ENCODE assay signal across 9 cellular contexts in genomic region chr19:47280183-47280797, GRCh38. TPM values are rescaled to one million over a fixed set of nuclear protein-coding genes. Genes with fewer than 3 reads are reported as not detected.
DNase-seq lines count a peak whose midpoint lies in the region; ATAC-seq, FAIRE-seq and TF ChIP-seq lines count a peak whose summit lies in the region.
"Had no signal": no experiment of that assay in that cellular context is flagged by ENCODE, and none has a peak within 500 bp of the region (broad histone marks: within the 10 kb centered on the region; RNA-seq: fewer than 3 reads in every experiment).

No MANE protein-coding gene starts in this region.

- H2AFZ ChIP-seq in HepG2 (ENCODE audit: low read length): no peak overlapping the region

- peaks cover 9% of the 10 kb centered on the region for H3F3A ChIP-seq in DOHH2 (ENCODE audit: control insufficient read depth, insufficient read depth)

- intact Hi-C loops in HepG2 (cut with micrococcal nuclease; ENCODE audit: unreplicated experiment): no loop called here
- intact Hi-C loops in posterior vena cava (cut with DNase I): loop anchor here in 1 of 2 donors (5.0 to 10.0 kb wide), 2 partner anchors 112 to 425 kb away; no protein-coding TSS in a partner anchor

- H4K20me1 ChIP-seq in DOHH2 (ENCODE audit: control insufficient read depth, insufficient read depth, low read depth, low read length) (no peaks in the 10 kb centered on the region; the same call in 1 of the 2 replicates), HepG2 (ENCODE audit: insufficient read depth, low read length) (peaks cover 3% of the 10 kb centered on the region; the same call in 1 of the 2 replicates)

- H3K4me3 ChIP-seq in DOHH2 (ENCODE audit: low read length) (no peak overlapping the region), HepG2 (replicated peaks in 1 of 3; ENCODE audit: insufficient read depth in 1 of 3, low read depth in 2 of 3, low read length in 3 of 3) (no peak overlapping the region), upper lobe of left lung (no peak overlapping the region)

- H3K79me2 ChIP-seq in DOHH2 (ENCODE audit: control insufficient read depth, low read length): peaks cover 12% of the 10 kb centered on the region
- no peaks in the 10 kb centered on the region for H3K79me2 ChIP-seq in HepG2 (ENCODE audit: insufficient read depth, low read length)

- H3K27me3 ChIP-seq in DOHH2 (ENCODE audit: control insufficient read depth, low read length) (no peaks in the 10 kb centered on the region), HepG2 (ENCODE audit: control insufficient read depth in 1 of 2, insufficient read depth in 2 of 2, low read length in 2 of 2) (no peaks in the 10 kb centered on the region), upper lobe of left lung (no peaks in the 10 kb centered on the region)

- no TSS peak for BruUV-seq in HepG2 (replicated peaks; lab: Mats Ljungman, UMichigan)

- H3K9me3 Mint-ChIP-seq in activated T-helper 17 cell treated with anti-CD3 and anti-CD28 coated beads, Interleukin-2, amount 50 U/mL, for 72 hours: no peaks in the 10 kb centered on the region

- H3K27me3 Mint-ChIP-seq in activated T-helper 17 cell treated with anti-CD3 and anti-CD28 coated beads, Interleukin-2, amount 50 U/mL, for 72 hours: no peaks in the 10 kb centered on the region

- H3K9me3 ChIP-seq in DOHH2 (ENCODE audit: control insufficient read depth, insufficient read depth, low read length) (no peaks in the 10 kb centered on the region), HepG2 (ENCODE audit: low read length) (no peaks in the 10 kb centered on the region), upper lobe of left lung (no peaks in the 10 kb centered on the region)

- H3K27ac Mint-ChIP-seq in activated T-helper 17 cell treated with anti-CD3 and anti-CD28 coated beads, Interleukin-2, amount 50 U/mL, for 72 hours: no peak overlapping the region

- TF ChIP-seq EP300 in HepG2 (IDR thresholded peaks at IDR 0.05; ENCODE audit: low read depth in 2 of 2, low read length in 2 of 2): no peak
- TF ChIP-seq EP300 in HepG2 (CRISPR knock-in tag; IDR thresholded peaks at IDR 0.05; ENCODE audit: borderline replicate concordance): no peak
- TF ChIP-seq EP300 in upper lobe of left lung (IDR thresholded peaks at IDR 0.05): no peak

- POLR2A ChIA-PET in HepG2 (lab: Yijun Ruan, JAX): interaction anchor here (0.7 kb wide), 1 partner anchor 334 kb away, joined by 3 read pairs; no protein-coding TSS in a partner anchor

- CTCF ChIA-PET in HepG2 (lab: Yijun Ruan, JAX; ENCODE audit: low intra/inter-chr PET ratio, low total read pairs): no interaction called here

- peaks cover 7% of the 10 kb centered on the region; the same call in 1 of the 2 replicates for H3K36me3 ChIP-seq in DOHH2 (ENCODE audit: control insufficient read depth, low read length)
- no peaks in the 10 kb centered on the region for H3K36me3 ChIP-seq in HepG2 (replicated peaks in 1 of 2; ENCODE audit: control insufficient read depth in 1 of 2, insufficient read depth in 2 of 2, low read length in 2 of 2)
- H3K36me3 ChIP-seq in upper lobe of left lung: no peaks in the 10 kb centered on the region

- no peak overlapping the region for H3K4me3 Mint-ChIP-seq in activated T-helper 17 cell treated with anti-CD3 and anti-CD28 coated beads, Interleukin-2, amount 50 U/mL, for 72 hours

- no peak overlapping the region for H3K9ac ChIP-seq in HepG2 (ENCODE audit: insufficient read depth, low read depth, low read length)

- H3K4me1 ChIP-seq in DOHH2 (ENCODE audit: control insufficient read depth, low read length) (peaks cover 53% of the 10 kb centered on the region), HepG2 (ENCODE audit: insufficient read depth, low read length) (peaks cover 13% of the 10 kb centered on the region), upper lobe of left lung (peaks cover 12 to 16% (median 14%) of the 10 kb centered on the region in 4 donors)

- H3K27ac ChIP-seq in DOHH2 (ENCODE audit: low read depth, low read length) (no peak overlapping the region), HepG2 (ENCODE audit: extremely low read length, insufficient read depth, low read length) (no peak overlapping the region), upper lobe of left lung (no peak overlapping the region)

- no peak for TF ChIP-seq POLR2A in HepG2 (IDR thresholded peaks at IDR 0.05; ENCODE audit: insufficient read depth in 1 of 2, low read depth in 2 of 2, low read length in 2 of 2)
- TF ChIP-seq POLR2A in upper lobe of left lung (IDR thresholded peaks at IDR 0.05): no peak

- DNase-seq in NCI-H460 (ENCODE audit: extremely low read depth, low read depth) (peak; percentile 27), HepG2 (ENCODE audit: low spot score) (peak; percentile 42), upper lobe of left lung (no peak), NCI-H2171 treated with DMSO at 0.1 percent for 48 hours (lab: John Stamatoyannopoulos, UW) (no peak), frontal cortex (ENCODE audit: low spot score in 2 of 2) (no peak), posterior vena cava (ENCODE audit: low spot score) (no peak)

- FAIRE-seq in HepG2 (lab: Jason Lieb, UNC): no peak
- no peak for FAIRE-seq in frontal cortex (lab: Jason Lieb, UNC)
- FAIRE-seq: islet of Langerhans had no signal

- TF ChIP-seq CTCF in DOHH2 (IDR thresholded peaks at IDR 0.05; ENCODE audit: low read depth, low read length, poor library complexity, severe bottlenecking): peak; percentile 72
- peak; percentile 68 for TF ChIP-seq CTCF in HepG2 (CRISPR knock-in tag; IDR thresholded peaks at IDR 0.05)
- peak in 5 of 6 experiments; percentile 10 to 33 (median 29) for TF ChIP-seq CTCF in upper lobe of left lung (IDR thresholded peaks at IDR 0.05)

- H3K9me2 ChIP-seq in DOHH2 (replicated peaks; ENCODE audit: control insufficient read depth, low read length): no peaks in the 10 kb centered on the region

- in situ Hi-C loops in HepG2 (cut with HindIII; ENCODE audit: extremely low pct_ligation_motif_present, low pct_unique_long_range_greater_than_20kb): no loop called here

- H3K4me1 Mint-ChIP-seq in activated T-helper 17 cell treated with anti-CD3 and anti-CD28 coated beads, Interleukin-2, amount 50 U/mL, for 72 hours: peaks cover 12% of the 10 kb centered on the region

- TF ChIP-seq RAD21 in HepG2 (CRISPR knock-in tag; IDR thresholded peaks at IDR 0.05): 0 out of 2 replicates have a peak, but pooled peaks have one; percentile 11

- no peak overlapping the region for H3K4me2 ChIP-seq in DOHH2 (ENCODE audit: low read length)
- H3K4me2 ChIP-seq in HepG2 (ENCODE audit: low read depth, low read length): no peak overlapping the region

- WGBS in HepG2 (ENCODE audit: low lambda C conversion rate): 78% methylated on average over 13 of the region's 13 CpGs
- 81 to 92% methylated on average over 13 of the region's 13 CpGs for WGBS in upper lobe of left lung, 2 donors

- ATAC-seq in activated T-helper 17 cell treated with anti-CD3 and anti-CD28 coated beads, Interleukin-2, amount 50 U/mL, for 72 hours (replicated peaks): peak; percentile 68
- ATAC-seq in HepG2 (peak; percentile 64), upper lobe of left lung (ENCODE audit: low FRiP score in 2 of 2) (no peak)

- H3K36me3 Mint-ChIP-seq in activated T-helper 17 cell treated with anti-CD3 and anti-CD28 coated beads, Interleukin-2, amount 50 U/mL, for 72 hours (ENCODE audit: low read depth): peaks cover 18% of the 10 kb centered on the region

RNA-seq across cellular contexts. Expression of gene INAFM1, which starts 5.6 kb away (rescaled TPM):
- total RNA-seq in NCI-H460 (2014; rRNA removed; shearing (Covaris generic)): 1.7 TPM in 2 replicates
- 1.9 and 3.3 TPM in 2 replicates for polyA plus RNA-seq in NCI-H460 (2014; cell fraction: nucleus; rRNA removed)
- total RNA-seq in activated T-helper 17 cell treated with anti-CD3 and anti-CD28 coated beads, Interleukin-2, amount 50 U/mL, for 72 hours: 10 to 100 TPM; 12.9 to 21.6 TPM
- 1.00 and 1.9 TPM in 2 replicates for total RNA-seq in HepG2 (2016; rRNA removed; fragmentation: Illumina TruSeq; extraction: Trizol)
- 0.81 and 1.1 TPM in 2 replicates for total RNA-seq in HepG2 (2016; cell fraction: cytosol; rRNA removed; fragmentation: Illumina TruSeq; extraction: Trizol; ENCODE audit: low read depth)
- 1.1 and 1.8 TPM in 2 replicates for total RNA-seq in HepG2 (2016; cell fraction: insoluble cytoplasmic fraction; rRNA removed; fragmentation: Illumina TruSeq; extraction: Trizol)
- 1.0 and 1.2 TPM in 2 replicates for total RNA-seq in HepG2 (2016; cell fraction: membrane; rRNA removed; fragmentation: Illumina TruSeq; extraction: Trizol)
- total RNA-seq in HepG2 (2016; cell fraction: nucleus; rRNA removed; fragmentation: Illumina TruSeq; extraction: Trizol): 0.78 and 1.0 TPM in 2 replicates
- 0.88 and 1.3 TPM in 2 replicates for polyA plus RNA-seq in HepG2 (2011; rRNA removed)
- 0.60 and 0.93 TPM in 2 replicates for polyA plus RNA-seq in HepG2 (2011; cell fraction: cytosol; rRNA removed)
- polyA plus RNA-seq in HepG2 (2011; cell fraction: nucleus; rRNA removed): 5.3 and 5.5 TPM in 2 replicates
- 2.8 and 3.1 TPM in 2 replicates for polyA plus RNA-seq in HepG2 (2012)
- polyA plus RNA-seq in HepG2 (2016; cell fraction: cytosol; fragmentation: Illumina TruSeq; extraction: Trizol; ENCODE audit: low read depth): 2.2 and 2.5 TPM in 2 replicates
- 1.8 and 2.4 TPM in 2 replicates for polyA plus RNA-seq in HepG2 (2016; cell fraction: insoluble cytoplasmic fraction; fragmentation: Illumina TruSeq; extraction: Trizol; ENCODE audit: low read depth)
- 1.7 and 2.2 TPM in 2 replicates for polyA plus RNA-seq in HepG2 (2016; cell fraction: membrane; fragmentation: Illumina TruSeq; extraction: Trizol; ENCODE audit: low read depth)
- polyA plus RNA-seq in HepG2 (2016; cell fraction: nucleus; fragmentation: Illumina TruSeq; extraction: Trizol; ENCODE audit: insufficient read depth, low read depth): 4.5 and 6.9 TPM in 2 replicates
- polyA minus RNA-seq in HepG2 (2011; rRNA and poly(A)+ RNA removed; ENCODE audit: low replicate concordance): 0.35 and 1.3 TPM in 2 replicates
- polyA minus RNA-seq in HepG2 (2011; cell fraction: cytosol; rRNA and poly(A)+ RNA removed): 1.2 and 1.5 TPM in 2 replicates
- 0.99 and 1.4 TPM in 2 replicates for polyA minus RNA-seq in HepG2 (2011; cell fraction: nucleus; rRNA and poly(A)+ RNA removed)
- total RNA-seq in upper lobe of left lung: 10 to 100 TPM in 4 of 6 donors, 1 to 10 TPM in 1, under 1 TPM in 1; 0.59 to 28.3 (median 22.4) TPM
- total RNA-seq in frontal cortex: 4.1 TPM
- total RNA-seq in posterior vena cava: 10 to 100 TPM; 28.2 to 38.6 TPM

RNA-seq across cellular contexts. Expression of gene CCDC9, which starts 24.0 kb away (rescaled TPM):
- 6.0 and 6.1 TPM in 2 replicates for total RNA-seq in NCI-H460 (2014; rRNA removed; shearing (Covaris generic))
- 9.7 and 14.5 TPM in 2 replicates for polyA plus RNA-seq in NCI-H460 (2014; cell fraction: nucleus; rRNA removed)
- 10 to 100 TPM; 38.9 to 44.6 TPM for total RNA-seq in activated T-helper 17 cell treated with anti-CD3 and anti-CD28 coated beads, Interleukin-2, amount 50 U/mL, for 72 hours
- 5.9 and 6.3 TPM in 2 replicates for total RNA-seq in HepG2 (2016; rRNA removed; fragmentation: Illumina TruSeq; extraction: Trizol)
- 3.4 and 3.5 TPM in 2 replicates for total RNA-seq in HepG2 (2016; cell fraction: cytosol; rRNA removed; fragmentation: Illumina TruSeq; extraction: Trizol; ENCODE audit: low read depth)
- 3.8 and 7.1 TPM in 2 replicates for total RNA-seq in HepG2 (2016; cell fraction: insoluble cytoplasmic fraction; rRNA removed; fragmentation: Illumina TruSeq; extraction: Trizol)
- 4.5 and 5.0 TPM in 2 replicates for total RNA-seq in HepG2 (2016; cell fraction: membrane; rRNA removed; fragmentation: Illumina TruSeq; extraction: Trizol)
- total RNA-seq in HepG2 (2016; cell fraction: nucleus; rRNA removed; fragmentation: Illumina TruSeq; extraction: Trizol): 4.4 and 5.5 TPM in 2 replicates
- polyA plus RNA-seq in HepG2 (2011; rRNA removed): 2.9 and 3.0 TPM in 2 replicates
- 2.1 and 2.2 TPM in 2 replicates for polyA plus RNA-seq in HepG2 (2011; cell fraction: cytosol; rRNA removed)
- 10.1 and 11.8 TPM in 2 replicates for polyA plus RNA-seq in HepG2 (2011; cell fraction: nucleus; rRNA removed)
- 10.0 TPM in 2 replicates for polyA plus RNA-seq in HepG2 (2012)
- 1.6 and 1.8 TPM in 2 replicates for polyA plus RNA-seq in HepG2 (2016; cell fraction: cytosol; fragmentation: Illumina TruSeq; extraction: Trizol; ENCODE audit: low read depth)
- polyA plus RNA-seq in HepG2 (2016; cell fraction: insoluble cytoplasmic fraction; fragmentation: Illumina TruSeq; extraction: Trizol; ENCODE audit: low read depth): 9.0 and 10.3 TPM in 2 replicates
- 3.6 and 3.9 TPM in 2 replicates for polyA plus RNA-seq in HepG2 (2016; cell fraction: membrane; fragmentation: Illumina TruSeq; extraction: Trizol; ENCODE audit: low read depth)
- polyA plus RNA-seq in HepG2 (2016; cell fraction: nucleus; fragmentation: Illumina TruSeq; extraction: Trizol; ENCODE audit: insufficient read depth, low read depth): 22.8 and 25.7 TPM in 2 replicates
- polyA minus RNA-seq in HepG2 (2011; rRNA and poly(A)+ RNA removed; ENCODE audit: low replicate concordance): 1.8 and 6.2 TPM in 2 replicates
- polyA minus RNA-seq in HepG2 (2011; cell fraction: cytosol; rRNA and poly(A)+ RNA removed): 0.99 and 1.7 TPM in 2 replicates
- polyA minus RNA-seq in HepG2 (2011; cell fraction: nucleus; rRNA and poly(A)+ RNA removed): 6.3 and 7.5 TPM in 2 replicates
- 10 to 100 TPM; 18.2 to 91.1 (median 35.0) TPM for total RNA-seq in upper lobe of left lung
- total RNA-seq in frontal cortex: 2.4 TPM
- total RNA-seq in posterior vena cava: 10 to 100 TPM; 31.6 to 33.5 TPM

RNA-seq across cellular contexts. Expression of gene C5AR1, which starts 29.4 kb away (rescaled TPM):
- 7.1 and 8.0 TPM in 2 replicates for total RNA-seq in NCI-H460 (2014; rRNA removed; shearing (Covaris generic))
- 4.3 and 5.4 TPM in 2 replicates for polyA plus RNA-seq in NCI-H460 (2014; cell fraction: nucleus; rRNA removed)
- total RNA-seq in activated T-helper 17 cell treated with anti-CD3 and anti-CD28 coated beads, Interleukin-2, amount 50 U/mL, for 72 hours: 1 to 10 TPM in 1 of 2 donors, under 1 TPM in 1; 0.85 to 2.4 TPM
- 0.07 TPM in 1 of 2 replicates, not detected in the other for total RNA-seq in HepG2 (2016; rRNA removed; fragmentation: Illumina TruSeq; extraction: Trizol)
- 0.71 TPM in 1 of 2 replicates, not detected in the other for total RNA-seq in HepG2 (2016; cell fraction: cytosol; rRNA removed; fragmentation: Illumina TruSeq; extraction: Trizol; ENCODE audit: low read depth)
- 0.15 TPM in 1 of 2 replicates, not detected in the other for total RNA-seq in HepG2 (2016; cell fraction: insoluble cytoplasmic fraction; rRNA removed; fragmentation: Illumina TruSeq; extraction: Trizol)
- total RNA-seq in HepG2 (2016; cell fraction: membrane; rRNA removed; fragmentation: Illumina TruSeq; extraction: Trizol): 0.07 TPM in 1 of 2 replicates, not detected in the other
- total RNA-seq in HepG2 (2016; cell fraction: nucleus; rRNA removed; fragmentation: Illumina TruSeq; extraction: Trizol): not detected in 2 replicates
- 1.6 and 3.9 TPM in 2 replicates for polyA plus RNA-seq in HepG2 (2011; rRNA removed)
- polyA plus RNA-seq in HepG2 (2011; cell fraction: cytosol; rRNA removed): 0.85 and 2.3 TPM in 2 replicates
- 0.59 and 1.6 TPM in 2 replicates for polyA plus RNA-seq in HepG2 (2011; cell fraction: nucleus; rRNA removed)
- 4.2 and 10.7 TPM in 2 replicates for polyA plus RNA-seq in HepG2 (2012)
- not detected in 2 replicates for polyA plus RNA-seq in HepG2 (2016; cell fraction: cytosol; fragmentation: Illumina TruSeq; extraction: Trizol; ENCODE audit: low read depth)
- 0.44 TPM in 1 of 2 replicates, not detected in the other for polyA plus RNA-seq in HepG2 (2016; cell fraction: insoluble cytoplasmic fraction; fragmentation: Illumina TruSeq; extraction: Trizol; ENCODE audit: low read depth)
- 0.09 TPM in 1 of 2 replicates, not detected in the other for polyA plus RNA-seq in HepG2 (2016; cell fraction: membrane; fragmentation: Illumina TruSeq; extraction: Trizol; ENCODE audit: low read depth)
- 0.45 and 1.1 TPM in 2 replicates for polyA plus RNA-seq in HepG2 (2016; cell fraction: nucleus; fragmentation: Illumina TruSeq; extraction: Trizol; ENCODE audit: insufficient read depth, low read depth)
- polyA minus RNA-seq in HepG2 (2011; rRNA and poly(A)+ RNA removed; ENCODE audit: low replicate concordance): 2.5 and 3.0 TPM in 2 replicates
- polyA minus RNA-seq in HepG2 (2011; cell fraction: cytosol; rRNA and poly(A)+ RNA removed): 1.8 and 2.6 TPM in 2 replicates
- 0.39 and 0.75 TPM in 2 replicates for polyA minus RNA-seq in HepG2 (2011; cell fraction: nucleus; rRNA and poly(A)+ RNA removed)
- 10 to 100 TPM; 20.3 to 87.3 (median 45.1) TPM for total RNA-seq in upper lobe of left lung
- under 0.01 TPM for total RNA-seq in frontal cortex
- 10 to 100 TPM; 30.6 to 33.4 TPM for total RNA-seq in posterior vena cava

RNA-seq across cellular contexts. Expression of gene BBC3, which starts 49.3 kb away (rescaled TPM):
- 6.9 and 9.5 TPM in 2 replicates for total RNA-seq in NCI-H460 (2014; rRNA removed; shearing (Covaris generic))
- polyA plus RNA-seq in NCI-H460 (2014; cell fraction: nucleus; rRNA removed): 9.6 and 10.5 TPM in 2 replicates
- 10 to 100 TPM; 18.7 to 41.9 TPM for total RNA-seq in activated T-helper 17 cell treated with anti-CD3 and anti-CD28 coated beads, Interleukin-2, amount 50 U/mL, for 72 hours
- 5.8 and 8.8 TPM in 2 replicates for total RNA-seq in HepG2 (2016; rRNA removed; fragmentation: Illumina TruSeq; extraction: Trizol)
- 3.1 and 3.4 TPM in 2 replicates for total RNA-seq in HepG2 (2016; cell fraction: cytosol; rRNA removed; fragmentation: Illumina TruSeq; extraction: Trizol; ENCODE audit: low read depth)
- 5.9 and 8.8 TPM in 2 replicates for total RNA-seq in HepG2 (2016; cell fraction: insoluble cytoplasmic fraction; rRNA removed; fragmentation: Illumina TruSeq; extraction: Trizol)
- total RNA-seq in HepG2 (2016; cell fraction: membrane; rRNA removed; fragmentation: Illumina TruSeq; extraction: Trizol): 6.6 and 7.4 TPM in 2 replicates
- 4.6 and 5.1 TPM in 2 replicates for total RNA-seq in HepG2 (2016; cell fraction: nucleus; rRNA removed; fragmentation: Illumina TruSeq; extraction: Trizol)
- 6.1 and 11.1 TPM in 2 replicates for polyA plus RNA-seq in HepG2 (2011; rRNA removed)
- polyA plus RNA-seq in HepG2 (2011; cell fraction: cytosol; rRNA removed): 7.0 and 10.6 TPM in 2 replicates
- 18.7 and 18.8 TPM in 2 replicates for polyA plus RNA-seq in HepG2 (2011; cell fraction: nucleus; rRNA removed)
- polyA plus RNA-seq in HepG2 (2012): 7.0 and 13.6 TPM in 2 replicates
- polyA plus RNA-seq in HepG2 (2016; cell fraction: cytosol; fragmentation: Illumina TruSeq; extraction: Trizol; ENCODE audit: low read depth): 1.8 and 1.9 TPM in 2 replicates
- 9.2 and 11.0 TPM in 2 replicates for polyA plus RNA-seq in HepG2 (2016; cell fraction: insoluble cytoplasmic fraction; fragmentation: Illumina TruSeq; extraction: Trizol; ENCODE audit: low read depth)
- 5.1 and 5.2 TPM in 2 replicates for polyA plus RNA-seq in HepG2 (2016; cell fraction: membrane; fragmentation: Illumina TruSeq; extraction: Trizol; ENCODE audit: low read depth)
- polyA plus RNA-seq in HepG2 (2016; cell fraction: nucleus; fragmentation: Illumina TruSeq; extraction: Trizol; ENCODE audit: insufficient read depth, low read depth): 13.0 and 13.4 TPM in 2 replicates
- 2.1 and 9.7 TPM in 2 replicates for polyA minus RNA-seq in HepG2 (2011; rRNA and poly(A)+ RNA removed; ENCODE audit: low replicate concordance)
- 8.9 and 9.3 TPM in 2 replicates for polyA minus RNA-seq in HepG2 (2011; cell fraction: cytosol; rRNA and poly(A)+ RNA removed)
- polyA minus RNA-seq in HepG2 (2011; cell fraction: nucleus; rRNA and poly(A)+ RNA removed): 5.4 and 6.2 TPM in 2 replicates
- total RNA-seq in upper lobe of left lung: 10 to 100 TPM in 4 of 6 donors, 1 to 10 TPM in 2; 7.4 to 29.3 (median 15.9) TPM
- 12.2 TPM for total RNA-seq in frontal cortex
- 1 to 10 TPM; 3.7 to 4.2 TPM for total RNA-seq in posterior vena cava

RNA-seq across cellular contexts. Expression of gene C5AR2, which starts 51.7 kb away (rescaled TPM):
- total RNA-seq in NCI-H460 (2014; rRNA removed; shearing (Covaris generic)): 0.03 TPM in 1 of 2 replicates, not detected in the other
- polyA plus RNA-seq in NCI-H460 (2014; cell fraction: nucleus; rRNA removed): 0.62 and 0.68 TPM in 2 replicates
- total RNA-seq in activated T-helper 17 cell treated with anti-CD3 and anti-CD28 coated beads, Interleukin-2, amount 50 U/mL, for 72 hours: under 1 TPM; 0.13 to 0.19 TPM
- total RNA-seq in HepG2 (2016; rRNA removed; fragmentation: Illumina TruSeq; extraction: Trizol) (0.09 TPM in 1 of 2 replicates, not detected in the other), upper lobe of left lung (10 to 100 TPM in 3 of 6 donors, 1 to 10 TPM in 3; 3.8 to 22.9 (median 10.0) TPM), frontal cortex (under 0.01 TPM), posterior vena cava (1 to 10 TPM; 2.7 to 8.2 TPM)
- total RNA-seq in HepG2 (2016; cell fraction: cytosol; rRNA removed; fragmentation: Illumina TruSeq; extraction: Trizol; ENCODE audit: low read depth): not detected in 2 replicates
- not detected in 2 replicates for total RNA-seq in HepG2 (2016; cell fraction: insoluble cytoplasmic fraction; rRNA removed; fragmentation: Illumina TruSeq; extraction: Trizol)
- 0.07 TPM in 1 of 2 replicates, not detected in the other for total RNA-seq in HepG2 (2016; cell fraction: membrane; rRNA removed; fragmentation: Illumina TruSeq; extraction: Trizol)
- not detected in 2 replicates for total RNA-seq in HepG2 (2016; cell fraction: nucleus; rRNA removed; fragmentation: Illumina TruSeq; extraction: Trizol)
- 0.24 and 0.26 TPM in 2 replicates for polyA plus RNA-seq in HepG2 (2011; rRNA removed)
- 0.18 and 0.28 TPM in 2 replicates for polyA plus RNA-seq in HepG2 (2011; cell fraction: cytosol; rRNA removed)
- polyA plus RNA-seq in HepG2 (2011; cell fraction: nucleus; rRNA removed): 0.50 and 0.66 TPM in 2 replicates
- polyA plus RNA-seq in HepG2 (2012): 0.20 and 0.30 TPM in 2 replicates
- not detected in 2 replicates for polyA plus RNA-seq in HepG2 (2016; cell fraction: cytosol; fragmentation: Illumina TruSeq; extraction: Trizol; ENCODE audit: low read depth)
- polyA plus RNA-seq in HepG2 (2016; cell fraction: insoluble cytoplasmic fraction; fragmentation: Illumina TruSeq; extraction: Trizol; ENCODE audit: low read depth): not detected in 2 replicates
- polyA plus RNA-seq in HepG2 (2016; cell fraction: membrane; fragmentation: Illumina TruSeq; extraction: Trizol; ENCODE audit: low read depth): not detected in 2 replicates
- polyA plus RNA-seq in HepG2 (2016; cell fraction: nucleus; fragmentation: Illumina TruSeq; extraction: Trizol; ENCODE audit: insufficient read depth, low read depth): not detected in 2 replicates
- 0.48 and 6.7 TPM in 2 replicates for polyA minus RNA-seq in HepG2 (2011; rRNA and poly(A)+ RNA removed; ENCODE audit: low replicate concordance)
- 0.10 and 0.18 TPM in 2 replicates for polyA minus RNA-seq in HepG2 (2011; cell fraction: cytosol; rRNA and poly(A)+ RNA removed)
- 0.25 TPM in 1 of 2 replicates, not detected in the other for polyA minus RNA-seq in HepG2 (2011; cell fraction: nucleus; rRNA and poly(A)+ RNA removed)

Comparison
In these comparisons a context has a peak if more than half of its experiments do, and no peak if none do; other contexts are left out.
1. DNase-seq: peak in NCI-H460 (single experiment) and HepG2 (single experiment); none in upper lobe of left lung (0 of 2), NCI-H2171 treated with DMSO at 0.1 percent for 48 hours (single experiment), frontal cortex (0 of 2) and posterior vena cava (single experiment).
2. ATAC-seq: peak in activated T-helper 17 cell treated with anti-CD3 and anti-CD28 coated beads, Interleukin-2, amount 50 U/mL, for 72 hours (single experiment) and HepG2 (single experiment); none in upper lobe of left lung (0 of 2).
3. Peak in every context shown above with its lines, with median percentiles within 50 percentile points of each other: CTCF ChIP-seq.